Comparison of ENCODE assay signal across 8 cellular contexts in the genomic region with DNA sequence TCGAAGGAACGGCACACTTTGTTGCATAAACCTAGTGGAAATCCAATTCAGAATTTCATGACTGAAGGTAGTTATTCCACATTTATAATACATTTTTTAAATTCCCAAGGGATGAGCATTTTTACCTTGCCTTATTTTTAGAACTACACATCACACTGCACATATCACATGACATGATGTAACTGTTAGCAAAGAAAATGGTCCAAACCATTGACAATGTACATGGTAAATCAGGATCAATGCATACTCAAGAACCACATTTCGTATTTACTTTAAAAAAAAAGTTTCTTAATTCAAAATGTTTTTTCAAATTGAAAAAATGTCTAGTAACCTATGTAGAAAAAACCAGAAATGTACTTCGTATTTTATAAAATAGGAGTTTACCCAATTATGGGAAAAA. TPM values are rescaled to one million over a fixed set of nuclear protein-coding genes. Genes with fewer than 3 reads are reported as not detected.
DNase-seq lines count a peak whose midpoint lies in the region; ATAC-seq and TF ChIP-seq lines count a peak whose summit lies in the region.

No MANE protein-coding gene starts in this region.

- H3K36me3 Mint-ChIP-seq in activated CD4-positive, alpha-beta memory T cell treated with anti-CD3 and anti-CD28 coated beads, Interleukin-2, amount 10 ng/mL, durations not matched to agents 7 days and 5 days (ENCODE audit: low read depth): peaks cover 37% of the 10 kb centered on the region

- WGBS in gastroesophageal sphincter (ENCODE audit: low coverage in 1 of 2), 2 donors: 17 to 24% methylated on average over 4 of the region's 4 CpGs
- 34 to 46% (median 41%) methylated on average over 4 of the region's 4 CpGs for WGBS in spleen, 5 donors

- H3K4me1 ChIP-seq in HUES48 (ENCODE audit: control insufficient read depth, insufficient read depth, low read length) (peaks cover 57% of the 10 kb centered on the region), gastroesophageal sphincter (peaks cover 0 to 72% (median 37%) of the 10 kb centered on the region in 3 donors), spleen (peaks cover 50 to 78% (median 72%) of the 10 kb centered on the region in 6 donors)

- H3K36me3 ChIP-seq in HUES48 (ENCODE audit: control insufficient read depth, insufficient read depth, low read length): no peaks in the 10 kb centered on the region
- H3K36me3 ChIP-seq in gastroesophageal sphincter: no peaks in the 10 kb centered on the region
- H3K36me3 ChIP-seq in spleen: no peaks in the 10 kb centered on the region

- H3K27ac Mint-ChIP-seq in activated CD4-positive, alpha-beta memory T cell treated with anti-CD3 and anti-CD28 coated beads, Interleukin-2, amount 10 ng/mL, durations not matched to agents 7 days and 5 days: peak overlapping the region; percentile 34

- intact Hi-C loops in spleen (cut with DNase I; ENCODE audit: low total_unique reads): no loop called here

- ATAC-seq in gastroesophageal sphincter: no peak

- CTCF ChIA-PET in activated CD4-positive, alpha-beta memory T cell treated with anti-CD3 and anti-CD28 coated beads, Interleukin-2, amount 10 ng/mL, durations not matched to agents 7 days and 5 days (lab: Charles Lee): no interaction called here

- H3K9me3 Mint-ChIP-seq in activated CD4-positive, alpha-beta memory T cell treated with anti-CD3 and anti-CD28 coated beads, Interleukin-2, amount 10 ng/mL, durations not matched to agents 7 days and 5 days: no peaks in the 10 kb centered on the region

- TF ChIP-seq POLR2A in gastroesophageal sphincter (IDR thresholded peaks at IDR 0.05) (no peak), spleen (IDR thresholded peaks at IDR 0.05) (no peak)

- TF ChIP-seq CTCF in gastroesophageal sphincter (IDR thresholded peaks at IDR 0.05) (no peak), spleen (IDR thresholded peaks at IDR 0.05 in 8 of 11, conservative IDR thresholded peaks at IDR 0.05 in 3 of 11) (no peak)

- H3K27ac ChIP-seq in HUES48 (ENCODE audit: low read depth, low read length) (no peak overlapping the region), gastroesophageal sphincter (peak overlapping the region in 3 of 4 donors; percentile 27 to 100 (median 100)), spleen (peak overlapping the region in 6 of 8 donors; percentile 99 to 100 (median 100))

- peak overlapping the region; percentile 96; the same call in 1 of the 2 replicates for H3K9ac ChIP-seq in HUES48 (ENCODE audit: low read depth, low read length)

- POLR2A ChIA-PET in activated CD4-positive, alpha-beta memory T cell treated with anti-CD3 and anti-CD28 coated beads, Interleukin-2, amount 10 ng/mL, durations not matched to agents 7 days and 5 days (lab: Charles Lee): no interaction called here

- peak overlapping the region; percentile 91 for H3K4me3 Mint-ChIP-seq in activated CD4-positive, alpha-beta memory T cell treated with anti-CD3 and anti-CD28 coated beads, Interleukin-2, amount 10 ng/mL, durations not matched to agents 7 days and 5 days

- H3K9me3 ChIP-seq in HUES48 (ENCODE audit: control insufficient read depth, insufficient read depth, low read length): no peaks in the 10 kb centered on the region
- no peaks in the 10 kb centered on the region for H3K9me3 ChIP-seq in gastroesophageal sphincter
- no peaks in the 10 kb centered on the region for H3K9me3 ChIP-seq in spleen

- DNase-seq in activated CD4-positive, alpha-beta memory T cell treated with anti-CD3 and anti-CD28 coated beads, Interleukin-2, amount 10 ng/mL, durations not matched to agents 7 days and 5 days: no peak
- DNase-seq in spleen (no peak), DMS153 treated with DMSO at 0.1 percent for 48 hours (lab: John Stamatoyannopoulos, UW; ENCODE audit: unreplicated experiment) (no peak), foreskin melanocyte (no peak), DMS153 (lab: John Stamatoyannopoulos, UW) (no peak)
- no peak for DNase-seq in activated effector memory CD4-positive, alpha-beta T cell treated with anti-CD3 and anti-CD28 coated beads, Interleukin-2, amount 50 U/mL, for 16 hours

- H3K4me1 Mint-ChIP-seq in activated CD4-positive, alpha-beta memory T cell treated with anti-CD3 and anti-CD28 coated beads, Interleukin-2, amount 10 ng/mL, durations not matched to agents 7 days and 5 days: peaks cover 66% of the 10 kb centered on the region

- H3K27me3 ChIP-seq in HUES48 (ENCODE audit: control insufficient read depth, insufficient read depth, low read length): no peaks in the 10 kb centered on the region
- H3K27me3 ChIP-seq in gastroesophageal sphincter: no peaks in the 10 kb centered on the region
- no peaks in the 10 kb centered on the region for H3K27me3 ChIP-seq in spleen (replicated peaks in 1 of 7)

- no peak for TF ChIP-seq EP300 in gastroesophageal sphincter (IDR thresholded peaks at IDR 0.05)

- H3K4me3 ChIP-seq in HUES48 (ENCODE audit: low read depth, low read length): peak overlapping the region; percentile 93
- peak overlapping the region; percentile 83 to 95 for H3K4me3 ChIP-seq in gastroesophageal sphincter
- peak overlapping the region in 7 of 8 donors; percentile 89 to 96 (median 91) for H3K4me3 ChIP-seq in spleen

- no peaks in the 10 kb centered on the region for H3K27me3 Mint-ChIP-seq in activated CD4-positive, alpha-beta memory T cell treated with anti-CD3 and anti-CD28 coated beads, Interleukin-2, amount 10 ng/mL, durations not matched to agents 7 days and 5 days

RNA-seq across cellular contexts. Expression of gene KANSL1, which starts 2.5 kb away (rescaled TPM):
- 100 to 1,000 TPM in 1 of 2 experiments, 10 to 100 TPM in 1; 99.5 to 105 TPM for total RNA-seq in activated CD4-positive, alpha-beta memory T cell treated with anti-CD3 and anti-CD28 coated beads, Interleukin-2, amount 10 ng/mL, durations not matched to agents 7 days and 5 days
- total RNA-seq in gastroesophageal sphincter (10 to 100 TPM; 57.7 to 91.2 (median 75.1) TPM), spleen (100 to 1,000 TPM in 5 of 7 donors, 10 to 100 TPM in 2; 89.5 to 173 (median 134) TPM)
- 10 to 100 TPM; 10.9 to 18.1 (median 14.3) TPM for polyA plus RNA-seq in spleen
